Comparison of ENCODE assay signal across 15 cellular contexts in the genomic region with DNA sequence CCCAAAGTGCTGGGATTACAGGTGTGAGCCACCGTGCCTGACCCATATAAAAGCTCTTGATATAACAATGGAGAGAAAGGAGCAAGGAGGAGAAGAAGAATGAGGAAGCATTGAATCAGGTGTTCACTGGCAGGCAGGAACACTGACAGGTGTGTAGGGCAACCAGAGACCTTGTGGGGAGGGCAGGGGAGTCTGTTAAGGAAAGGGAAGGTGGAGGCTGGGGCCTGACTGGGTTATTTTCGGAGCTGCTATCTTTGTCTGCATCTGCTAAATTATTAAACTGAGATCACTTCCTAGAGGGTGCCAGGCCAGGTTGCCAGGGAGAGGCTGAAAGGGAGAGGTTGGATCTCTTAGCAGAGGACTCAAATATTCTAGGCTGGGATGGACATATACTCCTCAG. TPM values are rescaled to one million over a fixed set of nuclear protein-coding genes. Genes with fewer than 3 reads are reported as not detected.
"Had no signal": no experiment of that assay in that cellular context is flagged by ENCODE, and none has a peak within 500 bp of the region (broad histone marks: within the 10 kb centered on the region; RNA-seq: fewer than 3 reads in every experiment).

No MANE protein-coding gene starts in this region.

- H3K9me3 ChIP-seq: adrenal gland, thoracic aorta had no signal

- H3K4me3 ChIP-seq: adrenal gland, cardiac muscle cell, thoracic aorta had no signal

- ATAC-seq: activated CD4-positive, alpha-beta T cell treated with anti-CD3 and anti-CD28 coated beads for 36 hours; sciatic nerve had no signal

- H3K27ac ChIP-seq: adrenal gland, cardiac muscle cell, thoracic aorta, WERI-Rb-1 had no signal

- DNase-seq: activated CD4-positive, alpha-beta memory T cell treated with anti-CD3 and anti-CD28 coated beads, Interleukin-2, amount 10 ng/mL, durations not matched to agents 7 days and 5 days; activated CD4-positive, alpha-beta T cell treated with anti-CD3 and anti-CD28 coated beads for 36 hours; activated effector memory CD4-positive, alpha-beta T cell treated with Interleukin-2 at 50 U/mL for 16 hours; activated naive CD4-positive, alpha-beta T cell treated with anti-CD3 and anti-CD28 coated beads, Interleukin-2, amount 50 U/mL, for 16 hours; activated T-cell treated with anti-CD3 and anti-CD28 coated beads, Interleukin-2, amount 50 U/mL, for 24 hours; adrenal gland; mesendoderm; occipital lobe; T-helper 1 cell; T1000; WERI-Rb-1 had no signal

- H3K4me1 ChIP-seq: adrenal gland had no signal

- H3K36me3 ChIP-seq: adrenal gland, cardiac muscle cell, thoracic aorta, WERI-Rb-1 had no signal

RNA-seq across cellular contexts. Expression of a gene that starts 6.8 kb away (rescaled TPM):
- total RNA-seq: activated CD4-positive, alpha-beta memory T cell treated with anti-CD3 and anti-CD28 coated beads, Interleukin-2, amount 10 ng/mL, durations not matched to agents 7 days and 5 days had no signal

RNA-seq across cellular contexts. Expression of a gene that starts 26.0 kb away (rescaled TPM):
- total RNA-seq: activated CD4-positive, alpha-beta memory T cell treated with anti-CD3 and anti-CD28 coated beads, Interleukin-2, amount 10 ng/mL, durations not matched to agents 7 days and 5 days; activated CD4-positive, alpha-beta T cell treated with anti-CD3 and anti-CD28 coated beads for 36 hours had no signal

RNA-seq across cellular contexts. Expression of a gene that starts 26.4 kb away (rescaled TPM):
- total RNA-seq: occipital lobe, pulmonary artery endothelial cell, sciatic nerve, thoracic aorta had no signal
